1 cellular context compared by ENCODE assay signal in genomic region chr2:236857781-236858180, GRCh38.
TF ChIP-seq lines count a peak whose summit lies in the region.

No MANE protein-coding gene starts in this region.

TF ChIP-seq in GM23338, 12 proteins besides CTCF, POLR2A, EP300 and RAD21 (continued from another document):
- TF ChIP-seq, protein P1, sequence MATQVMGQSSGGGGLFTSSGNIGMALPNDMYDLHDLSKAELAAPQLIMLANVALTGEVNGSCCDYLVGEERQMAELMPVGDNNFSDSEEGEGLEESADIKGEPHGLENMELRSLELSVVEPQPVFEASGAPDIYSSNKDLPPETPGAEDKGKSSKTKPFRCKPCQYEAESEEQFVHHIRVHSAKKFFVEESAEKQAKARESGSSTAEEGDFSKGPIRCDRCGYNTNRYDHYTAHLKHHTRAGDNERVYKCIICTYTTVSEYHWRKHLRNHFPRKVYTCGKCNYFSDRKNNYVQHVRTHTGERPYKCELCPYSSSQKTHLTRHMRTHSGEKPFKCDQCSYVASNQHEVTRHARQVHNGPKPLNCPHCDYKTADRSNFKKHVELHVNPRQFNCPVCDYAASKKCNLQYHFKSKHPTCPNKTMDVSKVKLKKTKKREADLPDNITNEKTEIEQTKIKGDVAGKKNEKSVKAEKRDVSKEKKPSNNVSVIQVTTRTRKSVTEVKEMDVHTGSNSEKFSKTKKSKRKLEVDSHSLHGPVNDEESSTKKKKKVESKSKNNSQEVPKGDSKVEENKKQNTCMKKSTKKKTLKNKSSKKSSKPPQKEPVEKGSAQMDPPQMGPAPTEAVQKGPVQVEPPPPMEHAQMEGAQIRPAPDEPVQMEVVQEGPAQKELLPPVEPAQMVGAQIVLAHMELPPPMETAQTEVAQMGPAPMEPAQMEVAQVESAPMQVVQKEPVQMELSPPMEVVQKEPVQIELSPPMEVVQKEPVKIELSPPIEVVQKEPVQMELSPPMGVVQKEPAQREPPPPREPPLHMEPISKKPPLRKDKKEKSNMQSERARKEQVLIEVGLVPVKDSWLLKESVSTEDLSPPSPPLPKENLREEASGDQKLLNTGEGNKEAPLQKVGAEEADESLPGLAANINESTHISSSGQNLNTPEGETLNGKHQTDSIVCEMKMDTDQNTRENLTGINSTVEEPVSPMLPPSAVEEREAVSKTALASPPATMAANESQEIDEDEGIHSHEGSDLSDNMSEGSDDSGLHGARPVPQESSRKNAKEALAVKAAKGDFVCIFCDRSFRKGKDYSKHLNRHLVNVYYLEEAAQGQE (IDR thresholded peaks at IDR 0.05; ENCODE audit: unreplicated experiment), result no peak
- no peak for TF ChIP-seq EZH2phosphoT487 (IDR thresholded peaks at IDR 0.05; ENCODE audit: unreplicated experiment)
- TF ChIP-seq ZNF331 (CRISPR knock-in tag; IDR thresholded peaks at IDR 0.05; ENCODE audit: low read depth), result no peak
- no peak for TF ChIP-seq EZH2 (IDR thresholded peaks at IDR 0.05; ENCODE audit: low read depth, unreplicated experiment)
- TF ChIP-seq NANOG (IDR thresholded peaks at IDR 0.05; ENCODE audit: borderline replicate concordance), result no peak
- TF ChIP-seq, protein P2, sequence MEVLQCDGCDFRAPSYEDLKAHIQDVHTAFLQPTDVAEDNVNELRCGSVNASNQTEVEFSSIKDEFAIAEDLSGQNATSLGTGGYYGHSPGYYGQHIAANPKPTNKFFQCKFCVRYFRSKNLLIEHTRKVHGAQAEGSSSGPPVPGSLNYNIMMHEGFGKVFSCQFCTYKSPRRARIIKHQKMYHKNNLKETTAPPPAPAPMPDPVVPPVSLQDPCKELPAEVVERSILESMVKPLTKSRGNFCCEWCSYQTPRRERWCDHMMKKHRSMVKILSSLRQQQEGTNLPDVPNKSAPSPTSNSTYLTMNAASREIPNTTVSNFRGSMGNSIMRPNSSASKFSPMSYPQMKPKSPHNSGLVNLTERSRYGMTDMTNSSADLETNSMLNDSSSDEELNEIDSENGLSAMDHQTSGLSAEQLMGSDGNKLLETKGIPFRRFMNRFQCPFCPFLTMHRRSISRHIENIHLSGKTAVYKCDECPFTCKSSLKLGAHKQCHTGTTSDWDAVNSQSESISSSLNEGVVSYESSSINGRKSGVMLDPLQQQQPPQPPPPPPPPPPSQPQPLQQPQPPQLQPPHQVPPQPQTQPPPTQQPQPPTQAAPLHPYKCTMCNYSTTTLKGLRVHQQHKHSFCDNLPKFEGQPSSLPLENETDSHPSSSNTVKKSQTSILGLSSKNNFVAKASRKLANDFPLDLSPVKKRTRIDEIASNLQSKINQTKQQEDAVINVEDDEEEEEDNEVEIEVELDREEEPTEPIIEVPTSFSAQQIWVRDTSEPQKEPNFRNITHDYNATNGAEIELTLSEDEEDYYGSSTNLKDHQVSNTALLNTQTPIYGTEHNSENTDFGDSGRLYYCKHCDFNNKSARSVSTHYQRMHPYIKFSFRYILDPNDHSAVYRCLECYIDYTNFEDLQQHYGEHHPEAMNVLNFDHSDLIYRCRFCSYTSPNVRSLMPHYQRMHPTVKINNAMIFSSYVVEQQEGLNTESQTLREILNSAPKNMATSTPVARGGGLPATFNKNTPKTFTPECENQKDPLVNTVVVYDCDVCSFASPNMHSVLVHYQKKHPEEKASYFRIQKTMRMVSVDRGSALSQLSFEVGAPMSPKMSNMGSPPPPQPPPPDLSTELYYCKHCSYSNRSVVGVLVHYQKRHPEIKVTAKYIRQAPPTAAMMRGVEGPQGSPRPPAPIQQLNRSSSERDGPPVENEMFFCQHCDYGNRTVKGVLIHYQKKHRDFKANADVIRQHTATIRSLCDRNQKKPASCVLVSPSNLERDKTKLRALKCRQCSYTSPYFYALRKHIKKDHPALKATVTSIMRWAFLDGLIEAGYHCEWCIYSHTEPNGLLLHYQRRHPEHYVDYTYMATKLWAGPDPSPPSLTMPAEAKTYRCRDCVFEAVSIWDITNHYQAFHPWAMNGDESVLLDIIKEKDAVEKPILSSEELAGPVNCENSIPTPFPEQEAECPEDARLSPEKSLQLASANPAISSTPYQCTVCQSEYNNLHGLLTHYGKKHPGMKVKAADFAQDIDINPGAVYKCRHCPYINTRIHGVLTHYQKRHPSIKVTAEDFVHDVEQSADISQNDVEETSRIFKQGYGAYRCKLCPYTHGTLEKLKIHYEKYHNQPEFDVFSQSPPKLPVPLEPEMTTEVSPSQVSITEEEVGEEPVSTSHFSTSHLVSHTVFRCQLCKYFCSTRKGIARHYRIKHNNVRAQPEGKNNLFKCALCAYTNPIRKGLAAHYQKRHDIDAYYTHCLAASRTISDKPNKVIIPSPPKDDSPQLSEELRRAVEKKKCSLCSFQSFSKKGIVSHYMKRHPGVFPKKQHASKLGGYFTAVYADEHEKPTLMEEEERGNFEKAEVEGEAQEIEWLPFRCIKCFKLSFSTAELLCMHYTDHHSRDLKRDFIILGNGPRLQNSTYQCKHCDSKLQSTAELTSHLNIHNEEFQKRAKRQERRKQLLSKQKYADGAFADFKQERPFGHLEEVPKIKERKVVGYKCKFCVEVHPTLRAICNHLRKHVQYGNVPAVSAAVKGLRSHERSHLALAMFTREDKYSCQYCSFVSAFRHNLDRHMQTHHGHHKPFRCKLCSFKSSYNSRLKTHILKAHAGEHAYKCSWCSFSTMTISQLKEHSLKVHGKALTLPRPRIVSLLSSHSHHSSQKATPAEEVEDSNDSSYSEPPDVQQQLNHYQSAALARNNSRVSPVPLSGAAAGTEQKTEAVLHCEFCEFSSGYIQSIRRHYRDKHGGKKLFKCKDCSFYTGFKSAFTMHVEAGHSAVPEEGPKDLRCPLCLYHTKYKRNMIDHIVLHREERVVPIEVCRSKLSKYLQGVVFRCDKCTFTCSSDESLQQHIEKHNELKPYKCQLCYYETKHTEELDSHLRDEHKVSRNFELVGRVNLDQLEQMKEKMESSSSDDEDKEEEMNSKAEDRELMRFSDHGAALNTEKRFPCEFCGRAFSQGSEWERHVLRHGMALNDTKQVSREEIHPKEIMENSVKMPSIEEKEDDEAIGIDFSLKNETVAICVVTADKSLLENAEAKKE (CRISPR knock-in tag; IDR thresholded peaks at IDR 0.05), result no peak
- no peak for TF ChIP-seq STAT1 (IDR thresholded peaks at IDR 0.05; ENCODE audit: unreplicated experiment)
- TF ChIP-seq ZNF114 (CRISPR knock-in tag; IDR thresholded peaks at IDR 0.05), result no peak
- no peak for TF ChIP-seq CREB1 (CRISPR knock-in tag; IDR thresholded peaks at IDR 0.05; ENCODE audit: low read depth)
- no peak for TF ChIP-seq POLR2AphosphoS5 (IDR thresholded peaks at IDR 0.05; ENCODE audit: low read depth)
